8 cellular contexts compared by ENCODE assay signal in genomic region chr7:114865564-114865963, GRCh38. TPM values are rescaled to one million over a fixed set of nuclear protein-coding genes. Genes with fewer than 3 reads are reported as not detected.
DNase-seq lines count a peak whose midpoint lies in the region; ATAC-seq, FAIRE-seq and TF ChIP-seq lines count a peak whose summit lies in the region.

No MANE protein-coding gene starts in this region.

- H3K27me3 ChIP-seq in heart right ventricle = no peaks in the 10 kb centered on the region

- TF ChIP-seq CTCF in AG09319 (IDR thresholded peaks at IDR 0.05; ENCODE audit: low read depth, low read length) (peak; percentile 74), heart right ventricle (IDR thresholded peaks at IDR 0.05) (peak; percentile 61 to 90 (median 79))

- H3K9me3 ChIP-seq in heart right ventricle = peaks cover 0 to 10% (median 0%) of the 10 kb centered on the region in 11 donors

- H3K36me3 ChIP-seq in heart right ventricle = no peaks in the 10 kb centered on the region

- 78 to 92% methylated on average over 1 of the region's 1 CpG for WGBS in heart right ventricle, 2 donors

- ATAC-seq in GM18519 (IDR thresholded peaks at IDR 0.05; ENCODE audit: low FRiP score, unreplicated experiment) (peak; percentile 83), HG03060 (IDR thresholded peaks at IDR 0.05; ENCODE audit: low read depth, unreplicated experiment) (peak; percentile 77), heart right ventricle (peak in 7 of 8 donors; percentile 70 to 89 (median 79))

- DNase-seq in AG09319 (ENCODE audit: extremely low read depth, low read depth) (no peak), RCC 7860 (ENCODE audit: low spot score) (peak; percentile 16), heart right ventricle (peak; percentile 23 to 59), smooth muscle cell of the brain vasculature (ENCODE audit: low read depth, low spot score) (peak; percentile 33), NCI-H510A (lab: John Stamatoyannopoulos, UW) (no peak)
- DNase-seq in activated gamma-delta T cell treated with anti-CD3 and anti-CD28 coated beads, Interleukin-2, amount 50 U/mL, for 16 hours (ENCODE audit: low read depth) = peak; percentile 30

- intact Hi-C loops in heart right ventricle (cut with DNase I) = loop anchor here in 9 of 10 donors (1.0 to 10.0 kb wide), 9 partner anchors 351 to 1047 kb away; no protein-coding TSS in a partner anchor

- no peaks in the 10 kb centered on the region for H3K4me1 ChIP-seq in heart right ventricle

- H3K4me3 ChIP-seq in heart right ventricle = no peak overlapping the region

- FAIRE-seq in RCC 7860 (lab: Jason Lieb, UNC) = peak; percentile 15

- H3K27ac ChIP-seq in heart right ventricle = no peak overlapping the region

RNA-seq across cellular contexts. Expression of gene MDFIC, which starts 56.3 kb away (rescaled TPM):
- total RNA-seq in heart right ventricle = 10 to 100 TPM; 12.1 to 55.7 (median 34.1) TPM
- 10 to 100 TPM in 1 of 2 donors, 1 to 10 TPM in 1; 7.6 to 13.5 TPM for polyA plus RNA-seq in heart right ventricle

Comparison
In these comparisons a context has a peak if more than half of its experiments do, and no peak if none do; other contexts are left out.
1. DNase-seq: peak in RCC 7860 (single experiment), activated gamma-delta T cell treated with anti-CD3 and anti-CD28 coated beads, Interleukin-2, amount 50 U/mL, for 16 hours (single experiment), heart right ventricle (2 of 2) and smooth muscle cell of the brain vasculature (single experiment); none in AG09319 (single experiment) and NCI-H510A (single experiment).
2. Peak in every context shown above with its lines, with median percentiles within 50 percentile points of each other: ATAC-seq.